ENCODE assay signal across 7 cellular contexts in genomic region chr9:6584881-6585597, GRCh38.
DNase-seq lines count a peak whose midpoint lies in the region; ATAC-seq and TF ChIP-seq lines count a peak whose summit lies in the region.

No MANE protein-coding gene starts in this region.

- peak; percentile 56 for ATAC-seq in left lobe of liver
- no peak for ATAC-seq in HG03442 (IDR thresholded peaks at IDR 0.05; ENCODE audit: unreplicated experiment)
- no peak for ATAC-seq in HG03520 (IDR thresholded peaks at IDR 0.05; ENCODE audit: unreplicated experiment)

- peak; percentile 37 for TF ChIP-seq CTCF in GM10266 (IDR thresholded peaks at IDR 0.05; ENCODE audit: control insufficient read depth, insufficient read depth, low read depth, missing control alignments)

- DNase-seq in GM10266 (ENCODE audit: extremely low spot score) = peak; percentile 23
- DNase-seq in LoVo (ENCODE audit: low spot score) = peak; percentile 53
- peak; percentile 41 for DNase-seq in amniotic epithelial cell (ENCODE audit: low read depth)
- DNase-seq in left lobe of liver (ENCODE audit: low spot score) = no peak
- no peak for DNase-seq in hepatic stellate cell (ENCODE audit: low spot score)

Comparison
In these comparisons a context has a peak if more than half of its experiments do, and no peak if none do; other contexts are left out.
1. DNase-seq: peak in GM10266 (single experiment), LoVo (single experiment) and amniotic epithelial cell (single experiment); none in left lobe of liver (single experiment) and hepatic stellate cell (single experiment).